ENCODE assay signal across 8 cellular contexts in the genomic region with DNA sequence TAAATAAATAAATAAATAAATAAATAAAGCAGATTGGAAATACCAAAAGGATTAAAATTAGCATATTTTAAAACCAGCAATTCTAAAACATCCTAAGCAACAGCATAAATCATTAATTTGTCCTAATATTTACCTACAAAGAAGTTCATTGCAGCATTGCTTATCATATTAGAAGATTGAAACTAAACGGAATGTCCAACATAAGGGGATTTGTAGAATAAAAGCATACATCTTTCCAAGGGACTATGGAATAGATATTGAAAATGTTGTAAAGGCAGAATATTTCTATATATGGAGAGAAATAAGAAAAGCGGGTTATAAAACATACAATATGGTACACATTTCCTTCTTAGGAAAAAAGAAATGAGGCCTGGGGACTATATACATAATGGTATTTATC.
"Had no signal": no experiment of that assay in that cellular context is flagged by ENCODE, and none has a peak within 500 bp of the region (broad histone marks: within the 10 kb centered on the region; RNA-seq: fewer than 3 reads in every experiment).

No MANE protein-coding gene starts in this region.

- H2AFZ ChIP-seq: GM23338 had no signal

- ATAC-seq: GM23338, HepG2 had no signal

- H3K9ac ChIP-seq: KMS-11 had no signal

- H3K27ac ChIP-seq: HL-60, KMS-11 had no signal

- H3K4me2 ChIP-seq: GM23338, KMS-11 had no signal

- DNase-seq: H9, HCEC 1CT, HFFc6, KBM-7 had no signal

- H3K4me3 ChIP-seq: GM23338 had no signal
